1 cellular context compared by ENCODE assay signal in genomic region chr14:35826218-35826951, GRCh38.
TF ChIP-seq lines count a peak whose summit lies in the region.

TSS of gene BRMS1L (plus strand) at chr14:35826338. CDS start at chr14:35826517, 179 bp downstream.

TF ChIP-seq in K562, 482 proteins besides CTCF, POLR2A, EP300 and RAD21 (continued from another document and continues in another):
- TF ChIP-seq ZBTB40 (IDR thresholded peaks at IDR 0.05), result no peak
- no peak for TF ChIP-seq ZBTB40 (CRISPR knock-in tag; IDR thresholded peaks at IDR 0.05)
- TF ChIP-seq BDP1 (IDR thresholded peaks at IDR 0.05; ENCODE audit: insufficient read depth, insufficient read length), result no peak
- no peak for TF ChIP-seq ZNF197 (CRISPR knock-in tag; IDR thresholded peaks at IDR 0.05; ENCODE audit: low read depth)
- no peak for TF ChIP-seq BACH1 (tag; IDR thresholded peaks at IDR 0.05)
- no peak for TF ChIP-seq ZEB2 (IDR thresholded peaks at IDR 0.05)
- TF ChIP-seq TAL1 (IDR thresholded peaks at IDR 0.05), result no peak
- no peak for TF ChIP-seq ZBTB1 (CRISPR knock-in tag; IDR thresholded peaks at IDR 0.05; ENCODE audit: borderline replicate concordance, low read depth)
- peak; percentile 69 for TF ChIP-seq ZBTB12 (CRISPR knock-in tag; IDR thresholded peaks at IDR 0.05)
- TF ChIP-seq SIRT6 (IDR thresholded peaks at IDR 0.05; ENCODE audit: low read depth, low read length), result no peak
- TF ChIP-seq FIP1L1 (IDR thresholded peaks at IDR 0.05; ENCODE audit: low read depth, low read length, poor library complexity, severe bottlenecking), result peak; percentile 51
- peak; percentile 66; the same call in 1 of the 2 replicates for TF ChIP-seq TAF7 (tag; IDR thresholded peaks at IDR 0.05)
- TF ChIP-seq ZBTB9 (CRISPR knock-in tag; IDR thresholded peaks at IDR 0.05), result no peak
- no peak for TF ChIP-seq ZNF655 (CRISPR knock-in tag; IDR thresholded peaks at IDR 0.05)
- no peak for TF ChIP-seq NR4A1 (CRISPR knock-in tag; IDR thresholded peaks at IDR 0.05)
- TF ChIP-seq NR4A1 (tag; IDR thresholded peaks at IDR 0.05), result 0 out of 2 replicates have a peak, but pooled peaks have one; percentile 24
- peak; percentile 32; the same call in 1 of the 2 replicates for TF ChIP-seq ARID1B (IDR thresholded peaks at IDR 0.05)
- no peak for TF ChIP-seq ZFP30 (CRISPR knock-in tag; IDR thresholded peaks at IDR 0.05; ENCODE audit: borderline replicate concordance)
- no peak for TF ChIP-seq ZNF407 (IDR thresholded peaks at IDR 0.05; ENCODE audit: low read depth)
- no peak for TF ChIP-seq HLTF (IDR thresholded peaks at IDR 0.05)
- no peak for TF ChIP-seq SMAD1 (IDR thresholded peaks at IDR 0.05; ENCODE audit: low read depth, low read length, partially characterized antibody)
- TF ChIP-seq SP1 (CRISPR knock-in tag; IDR thresholded peaks at IDR 0.05), result peak; percentile 69; the same call in 1 of the 2 replicates
- TF ChIP-seq ELF2 (CRISPR knock-in tag; IDR thresholded peaks at IDR 0.05), result no peak
- TF ChIP-seq NFIC (IDR thresholded peaks at IDR 0.05), result peak; percentile 33; the same call in 1 of the 2 replicates
- TF ChIP-seq FOXP4 (CRISPR knock-in tag; IDR thresholded peaks at IDR 0.05; ENCODE audit: borderline replicate concordance), result no peak
- no peak for TF ChIP-seq NFE2L1 (tag; IDR thresholded peaks at IDR 0.05; ENCODE audit: borderline replicate concordance, low read depth)
- TF ChIP-seq RCOR1 (IDR thresholded peaks at IDR 0.05; ENCODE audit: borderline replicate concordance in 1 of 2, low read depth in 2 of 2, low read length in 2 of 2), result 0 out of 4 replicates have a peak, but pooled peaks of 1 of the 2 experiments have one; percentile 13
- TF ChIP-seq NFXL1 (CRISPR knock-in tag; IDR thresholded peaks at IDR 0.05), result no peak
- no peak for TF ChIP-seq ZNF23 (CRISPR knock-in tag; IDR thresholded peaks at IDR 0.05)
